9 cellular contexts compared by ENCODE assay signal in genomic region chr3:50242371-50242770, GRCh38. TPM values are rescaled to one million over a fixed set of nuclear protein-coding genes. Genes with fewer than 3 reads are reported as not detected.
DNase-seq lines count a peak whose midpoint lies in the region; ATAC-seq, FAIRE-seq and TF ChIP-seq lines count a peak whose summit lies in the region.
"Had no signal": no experiment of that assay in that cellular context is flagged by ENCODE, and none has a peak within 500 bp of the region (broad histone marks: within the 10 kb centered on the region; RNA-seq: fewer than 3 reads in every experiment).

No MANE protein-coding gene starts in this region.

- CTCF ChIA-PET in HepG2 (lab: Yijun Ruan, JAX; ENCODE audit: low intra/inter-chr PET ratio, low total read pairs): no interaction called here

- H3K4me3 ChIP-seq in liver (ENCODE audit: low read depth in 1 of 3, low read length in 3 of 3): no peak overlapping the region
- H3K4me3 ChIP-seq in HepG2 (replicated peaks in 1 of 3; ENCODE audit: insufficient read depth in 1 of 3, low read depth in 2 of 3, low read length in 3 of 3): no peak overlapping the region
- H3K4me3 ChIP-seq in uterus: no peak overlapping the region

- POLR2A ChIA-PET in HepG2 (lab: Yijun Ruan, JAX): no interaction called here

- TF ChIP-seq POLR2A in HepG2 (IDR thresholded peaks at IDR 0.05; ENCODE audit: insufficient read depth in 1 of 2, low read depth in 2 of 2, low read length in 2 of 2): no peak
- TF ChIP-seq POLR2A in uterus (IDR thresholded peaks at IDR 0.05): no peak

- no peaks in the 10 kb centered on the region for H3K36me3 ChIP-seq in liver (ENCODE audit: control insufficient read depth in 4 of 4, insufficient read depth in 3 of 4, low read depth in 1 of 4, low read length in 3 of 4)
- 0 out of 5 replicates have a peak, but pooled peaks cover 0 to 5% of the 10 kb centered on the region in 2 experiments for H3K36me3 ChIP-seq in HepG2 (replicated peaks in 1 of 2; ENCODE audit: control insufficient read depth in 1 of 2, insufficient read depth in 2 of 2, low read length in 2 of 2)
- no peaks in the 10 kb centered on the region for H3K36me3 ChIP-seq in uterus

- H3K4me3 Mint-ChIP-seq in brain (peak overlapping the region in 4 of 5 experiments; percentile 30 to 62 (median 47)), naive B cell (peak overlapping the region; percentile 77 to 89 (median 86))

- ATAC-seq in HepG2: no peak
- no peak for ATAC-seq in naive B cell (ENCODE audit: low read depth in 2 of 2)

- FAIRE-seq in HepG2 (lab: Jason Lieb, UNC): no peak

- H3K36me3 Mint-ChIP-seq in brain (no peaks in the 10 kb centered on the region), naive B cell (peaks cover 0 to 3% of the 10 kb centered on the region in 2 donors)

- H3K27ac ChIP-seq in liver (ENCODE audit: low read depth in 1 of 2, low read length in 2 of 2): peak overlapping the region; percentile 83 to 87
- no peak overlapping the region for H3K27ac ChIP-seq in HepG2 (ENCODE audit: extremely low read length, insufficient read depth, low read length)
- peak overlapping the region; percentile 67 to 99 for H3K27ac ChIP-seq in uterus

- H3K27me3 ChIP-seq in liver (ENCODE audit: control insufficient read depth in 4 of 4, insufficient read depth in 4 of 4, low read length in 3 of 4): no peaks in the 10 kb centered on the region
- no peaks in the 10 kb centered on the region for H3K27me3 ChIP-seq in HepG2 (ENCODE audit: control insufficient read depth in 1 of 2, insufficient read depth in 2 of 2, low read length in 2 of 2)
- no peaks in the 10 kb centered on the region for H3K27me3 ChIP-seq in uterus

- intact Hi-C loops in HepG2 (cut with micrococcal nuclease; ENCODE audit: unreplicated experiment): no loop called here
- intact Hi-C loops in uterus (cut with DNase I; ENCODE audit: low total_unique reads): no loop called here

- no peak overlapping the region for H3K9ac ChIP-seq in liver (ENCODE audit: low read depth in 1 of 2, low read length in 2 of 2)
- no peak overlapping the region for H3K9ac ChIP-seq in HepG2 (ENCODE audit: insufficient read depth, low read depth, low read length)

- H3K9me3 Mint-ChIP-seq in brain (no peaks in the 10 kb centered on the region), naive B cell (no peaks in the 10 kb centered on the region)

- no peak for TF ChIP-seq EP300 in HepG2 (IDR thresholded peaks at IDR 0.05; ENCODE audit: low read depth in 2 of 2, low read length in 2 of 2)
- TF ChIP-seq EP300 in HepG2 (CRISPR knock-in tag; IDR thresholded peaks at IDR 0.05; ENCODE audit: borderline replicate concordance): no peak

- H2AFZ ChIP-seq in HepG2 (ENCODE audit: low read length): no peak overlapping the region

- 66% methylated on average over 4 of the region's 4 CpGs for WGBS in liver
- 100% methylated on average over 2 of the region's 4 CpGs for WGBS in HepG2 (ENCODE audit: low lambda C conversion rate)

- H3K27me3 Mint-ChIP-seq in brain (peaks cover under 1% of the 10 kb centered on the region), naive B cell (no peaks in the 10 kb centered on the region)

- H3K4me1 ChIP-seq in liver (ENCODE audit: control insufficient read depth in 4 of 4, insufficient read depth in 4 of 4, low read length in 3 of 4) (peaks cover 18 to 91% (median 72%) of the 10 kb centered on the region in 4 donors), HepG2 (ENCODE audit: insufficient read depth, low read length) (peaks cover 39% of the 10 kb centered on the region), uterus (peaks cover 6 to 65% of the 10 kb centered on the region in 2 donors)

- in situ Hi-C loops in HepG2 (cut with HindIII; ENCODE audit: extremely low pct_ligation_motif_present, low pct_unique_long_range_greater_than_20kb): no loop called here

- TF ChIP-seq CTCF in liver (IDR thresholded peaks at IDR 0.05; ENCODE audit: low read depth, low read length, missing input control) (no peak), HepG2 (CRISPR knock-in tag; IDR thresholded peaks at IDR 0.05) (no peak), brain (conservative IDR thresholded peaks at IDR 0.05) (no peak), uterus (IDR thresholded peaks at IDR 0.05) (no peak)

- H3K9me3 ChIP-seq in liver (ENCODE audit: control insufficient read depth in 4 of 4, low read length in 3 of 4) (no peaks in the 10 kb centered on the region), HepG2 (ENCODE audit: low read length) (no peaks in the 10 kb centered on the region), uterus (no peaks in the 10 kb centered on the region)

- H3K79me2 ChIP-seq in HepG2 (ENCODE audit: insufficient read depth, low read length): peaks cover 32% of the 10 kb centered on the region

- no peak for TF ChIP-seq RAD21 in liver (IDR thresholded peaks at IDR 0.05)
- no peak for TF ChIP-seq RAD21 in HepG2 (CRISPR knock-in tag; IDR thresholded peaks at IDR 0.05)

- no peaks in the 10 kb centered on the region for H4K20me1 ChIP-seq in HepG2 (ENCODE audit: insufficient read depth, low read length)

- H3K4me2 ChIP-seq in HepG2 (ENCODE audit: low read depth, low read length): no peak overlapping the region

- BruUV-seq in HepG2 (replicated peaks; lab: Mats Ljungman, UMichigan): no TSS peak

- DNase-seq in HepG2 (ENCODE audit: low spot score) (no peak), naive B cell (no peak), uterus (no peak), DMS53 treated with DMSO at 0.1 percent for 48 hours (lab: John Stamatoyannopoulos, UW; ENCODE audit: unreplicated experiment) (no peak), AG20443 (ENCODE audit: low spot score) (no peak), GM19238 (ENCODE audit: insufficient read length, low spot score) (no peak)
- DNase-seq: foreskin melanocyte had no signal

- H3K4me1 Mint-ChIP-seq in brain (peaks cover 97% of the 10 kb centered on the region), naive B cell (peaks cover 70 to 98% (median 98%) of the 10 kb centered on the region in 3 donors)

- H3K27ac Mint-ChIP-seq in brain: peak overlapping the region; percentile 83 to 99 (median 96)
- H3K27ac Mint-ChIP-seq in naive B cell: peak overlapping the region; percentile 33 to 97 (median 91)

RNA-seq across cellular contexts. Expression of gene GNAI2, which starts 6.4 kb away (rescaled TPM):
- total RNA-seq in liver: 10 to 100 TPM; 58.3 to 65.0 TPM
- polyA plus RNA-seq in liver: 10 to 100 TPM; 59.5 to 86.3 TPM
- total RNA-seq in HepG2 (2016; rRNA removed; fragmentation: Illumina TruSeq; extraction: Trizol): 34.5 and 51.1 TPM in 2 replicates
- total RNA-seq in HepG2 (2016; cell fraction: cytosol; rRNA removed; fragmentation: Illumina TruSeq; extraction: Trizol; ENCODE audit: low read depth): 26.6 and 32.1 TPM in 2 replicates
- 33.4 and 51.3 TPM in 2 replicates for total RNA-seq in HepG2 (2016; cell fraction: insoluble cytoplasmic fraction; rRNA removed; fragmentation: Illumina TruSeq; extraction: Trizol)
- total RNA-seq in HepG2 (2016; cell fraction: membrane; rRNA removed; fragmentation: Illumina TruSeq; extraction: Trizol): 43.7 and 48.0 TPM in 2 replicates
- total RNA-seq in HepG2 (2016; cell fraction: nucleus; rRNA removed; fragmentation: Illumina TruSeq; extraction: Trizol): 26.6 and 32.5 TPM in 2 replicates
- 66.1 and 66.2 TPM in 2 replicates for polyA plus RNA-seq in HepG2 (2011; rRNA removed)
- polyA plus RNA-seq in HepG2 (2011; cell fraction: cytosol; rRNA removed): 64.5 and 77.2 TPM in 2 replicates
- polyA plus RNA-seq in HepG2 (2011; cell fraction: nucleus; rRNA removed): 39.4 and 42.6 TPM in 2 replicates
- polyA plus RNA-seq in HepG2 (2012): 25.4 and 25.9 TPM in 2 replicates
- 37.3 and 42.8 TPM in 2 replicates for polyA plus RNA-seq in HepG2 (2016; cell fraction: cytosol; fragmentation: Illumina TruSeq; extraction: Trizol; ENCODE audit: low read depth)
- 57.1 and 66.6 TPM in 2 replicates for polyA plus RNA-seq in HepG2 (2016; cell fraction: insoluble cytoplasmic fraction; fragmentation: Illumina TruSeq; extraction: Trizol; ENCODE audit: low read depth)
- 69.3 and 71.1 TPM in 2 replicates for polyA plus RNA-seq in HepG2 (2016; cell fraction: membrane; fragmentation: Illumina TruSeq; extraction: Trizol; ENCODE audit: low read depth)
- polyA plus RNA-seq in HepG2 (2016; cell fraction: nucleus; fragmentation: Illumina TruSeq; extraction: Trizol; ENCODE audit: insufficient read depth, low read depth): 73.5 and 75.3 TPM in 2 replicates
- 111 and 236 TPM in 2 replicates for polyA minus RNA-seq in HepG2 (2011; rRNA and poly(A)+ RNA removed; ENCODE audit: low replicate concordance)
- 26.0 and 26.4 TPM in 2 replicates for polyA minus RNA-seq in HepG2 (2011; cell fraction: cytosol; rRNA and poly(A)+ RNA removed)
- 16.4 and 20.0 TPM in 2 replicates for polyA minus RNA-seq in HepG2 (2011; cell fraction: nucleus; rRNA and poly(A)+ RNA removed)
- 348 TPM for polyA plus RNA-seq in brain (ENCODE audit: insufficient read depth, low read depth, low replicate concordance)
- polyA plus RNA-seq in naive B cell (ENCODE audit: low read depth in 6 of 6): 100 to 1,000 TPM; 472 to 669 (median 550) TPM
- total RNA-seq in uterus: 100 to 1,000 TPM; 123 to 325 (median 173) TPM

RNA-seq across cellular contexts. Expression of gene SEMA3B, which starts 26.6 kb away (rescaled TPM):
- total RNA-seq in liver: 1 to 10 TPM in 1 of 2 donors, under 1 TPM in 1; 0.56 to 1.5 TPM
- 1 to 10 TPM in 1 of 2 donors, under 1 TPM in 1; 0.40 to 1.3 TPM for polyA plus RNA-seq in liver
- total RNA-seq in HepG2 (2016; rRNA removed; fragmentation: Illumina TruSeq; extraction: Trizol): 25.6 and 93.2 TPM in 2 replicates
- total RNA-seq in HepG2 (2016; cell fraction: cytosol; rRNA removed; fragmentation: Illumina TruSeq; extraction: Trizol; ENCODE audit: low read depth): 12.3 and 13.3 TPM in 2 replicates
- total RNA-seq in HepG2 (2016; cell fraction: insoluble cytoplasmic fraction; rRNA removed; fragmentation: Illumina TruSeq; extraction: Trizol): 23.5 and 94.1 TPM in 2 replicates
- total RNA-seq in HepG2 (2016; cell fraction: membrane; rRNA removed; fragmentation: Illumina TruSeq; extraction: Trizol): 18.0 and 19.0 TPM in 2 replicates
- 106 and 120 TPM in 2 replicates for total RNA-seq in HepG2 (2016; cell fraction: nucleus; rRNA removed; fragmentation: Illumina TruSeq; extraction: Trizol)
- polyA plus RNA-seq in HepG2 (2011; rRNA removed): 158 and 173 TPM in 2 replicates
- polyA plus RNA-seq in HepG2 (2011; cell fraction: cytosol; rRNA removed): 99.8 and 199 TPM in 2 replicates
- 824 and 1,487 TPM in 2 replicates for polyA plus RNA-seq in HepG2 (2011; cell fraction: nucleus; rRNA removed)
- 48.8 and 75.5 TPM in 2 replicates for polyA plus RNA-seq in HepG2 (2012)
- polyA plus RNA-seq in HepG2 (2016; cell fraction: cytosol; fragmentation: Illumina TruSeq; extraction: Trizol; ENCODE audit: low read depth): 10.5 and 10.8 TPM in 2 replicates
- polyA plus RNA-seq in HepG2 (2016; cell fraction: insoluble cytoplasmic fraction; fragmentation: Illumina TruSeq; extraction: Trizol; ENCODE audit: low read depth): 26.4 and 37.1 TPM in 2 replicates
- 15.3 and 17.6 TPM in 2 replicates for polyA plus RNA-seq in HepG2 (2016; cell fraction: membrane; fragmentation: Illumina TruSeq; extraction: Trizol; ENCODE audit: low read depth)
- polyA plus RNA-seq in HepG2 (2016; cell fraction: nucleus; fragmentation: Illumina TruSeq; extraction: Trizol; ENCODE audit: insufficient read depth, low read depth): 390 and 409 TPM in 2 replicates
- polyA minus RNA-seq in HepG2 (2011; rRNA and poly(A)+ RNA removed; ENCODE audit: low replicate concordance): 84.6 and 160 TPM in 2 replicates
- 55.4 and 70.0 TPM in 2 replicates for polyA minus RNA-seq in HepG2 (2011; cell fraction: cytosol; rRNA and poly(A)+ RNA removed)
- 81.1 and 108 TPM in 2 replicates for polyA minus RNA-seq in HepG2 (2011; cell fraction: nucleus; rRNA and poly(A)+ RNA removed)
- polyA plus RNA-seq in brain (ENCODE audit: insufficient read depth, low read depth, low replicate concordance): 60.5 TPM
- polyA plus RNA-seq in naive B cell (ENCODE audit: low read depth in 6 of 6): under 1 TPM in 1 of 6 donors, not detected in 5; 0.13 TPM
- 100 to 1,000 TPM in 1 of 4 donors, 10 to 100 TPM in 3; 24.1 to 113 (median 77.2) TPM for total RNA-seq in uterus

RNA-seq across cellular contexts. Expression of gene LSMEM2, which starts 36.5 kb away (rescaled TPM):
- total RNA-seq in liver: under 1 TPM in 1 of 2 donors, not detected in 1; 0.08 TPM
- under 1 TPM in 1 of 2 donors, not detected in 1; 0.03 TPM for polyA plus RNA-seq in liver
- 0.07 TPM in 1 of 2 replicates, not detected in the other for total RNA-seq in HepG2 (2016; rRNA removed; fragmentation: Illumina TruSeq; extraction: Trizol)
- not detected in 2 replicates for total RNA-seq in HepG2 (2016; cell fraction: cytosol; rRNA removed; fragmentation: Illumina TruSeq; extraction: Trizol; ENCODE audit: low read depth)
- 0.06 TPM in 1 of 2 replicates, not detected in the other for total RNA-seq in HepG2 (2016; cell fraction: insoluble cytoplasmic fraction; rRNA removed; fragmentation: Illumina TruSeq; extraction: Trizol)
- not detected in 2 replicates for total RNA-seq in HepG2 (2016; cell fraction: membrane; rRNA removed; fragmentation: Illumina TruSeq; extraction: Trizol)
- 0.25 TPM in 1 of 2 replicates, not detected in the other for total RNA-seq in HepG2 (2016; cell fraction: nucleus; rRNA removed; fragmentation: Illumina TruSeq; extraction: Trizol)
- polyA plus RNA-seq in HepG2 (2011; rRNA removed): 0.41 and 0.44 TPM in 2 replicates
- polyA plus RNA-seq in HepG2 (2011; cell fraction: cytosol; rRNA removed): 0.08 and 0.15 TPM in 2 replicates
- 1.3 and 2.1 TPM in 2 replicates for polyA plus RNA-seq in HepG2 (2011; cell fraction: nucleus; rRNA removed)
- 0.17 and 0.37 TPM in 2 replicates for polyA plus RNA-seq in HepG2 (2012)
- polyA plus RNA-seq in HepG2 (2016; cell fraction: cytosol; fragmentation: Illumina TruSeq; extraction: Trizol; ENCODE audit: low read depth): not detected in 2 replicates
- not detected in 2 replicates for polyA plus RNA-seq in HepG2 (2016; cell fraction: insoluble cytoplasmic fraction; fragmentation: Illumina TruSeq; extraction: Trizol; ENCODE audit: low read depth)
- polyA plus RNA-seq in HepG2 (2016; cell fraction: membrane; fragmentation: Illumina TruSeq; extraction: Trizol; ENCODE audit: low read depth): not detected in 2 replicates
- 0.42 TPM in 1 of 2 replicates, not detected in the other for polyA plus RNA-seq in HepG2 (2016; cell fraction: nucleus; fragmentation: Illumina TruSeq; extraction: Trizol; ENCODE audit: insufficient read depth, low read depth)
- 0.09 and 0.34 TPM in 2 replicates for polyA minus RNA-seq in HepG2 (2011; rRNA and poly(A)+ RNA removed; ENCODE audit: low replicate concordance)
- polyA minus RNA-seq in HepG2 (2011; cell fraction: cytosol; rRNA and poly(A)+ RNA removed): not detected in 2 replicates
- 0.90 TPM in 1 of 2 replicates, not detected in the other for polyA minus RNA-seq in HepG2 (2011; cell fraction: nucleus; rRNA and poly(A)+ RNA removed)
- 0.51 TPM for polyA plus RNA-seq in brain (ENCODE audit: insufficient read depth, low read depth, low replicate concordance)
- under 1 TPM in 1 of 6 donors, not detected in 5; 0.19 TPM for polyA plus RNA-seq in naive B cell (ENCODE audit: low read depth in 6 of 6)
- total RNA-seq in uterus: 1 to 10 TPM in 1 of 4 donors, under 1 TPM in 1, not detected in 2; 0.90 to 1.5 TPM

RNA-seq across cellular contexts. Expression of gene SLC38A3, which starts 37.3 kb away (rescaled TPM):
- total RNA-seq in liver (100 to 1,000 TPM in 1 of 2 donors, 10 to 100 TPM in 1; 98.1 to 166 TPM), HepG2 (2016; rRNA removed; fragmentation: Illumina TruSeq; extraction: Trizol) (14.3 and 29.8 TPM in 2 replicates), uterus (1 to 10 TPM in 1 of 4 donors, under 1 TPM in 1, not detected in 2; 0.69 to 4.1 TPM)
- polyA plus RNA-seq in liver (100 to 1,000 TPM; 114 to 180 TPM), HepG2 (2011; rRNA removed) (164 and 247 TPM in 2 replicates), brain (ENCODE audit: insufficient read depth, low read depth, low replicate concordance) (18.3 TPM), naive B cell (ENCODE audit: low read depth in 6 of 6) (not detected)
- total RNA-seq in HepG2 (2016; cell fraction: cytosol; rRNA removed; fragmentation: Illumina TruSeq; extraction: Trizol; ENCODE audit: low read depth): 9.4 and 12.0 TPM in 2 replicates
- total RNA-seq in HepG2 (2016; cell fraction: insoluble cytoplasmic fraction; rRNA removed; fragmentation: Illumina TruSeq; extraction: Trizol): 14.3 and 31.3 TPM in 2 replicates
- total RNA-seq in HepG2 (2016; cell fraction: membrane; rRNA removed; fragmentation: Illumina TruSeq; extraction: Trizol): 13.7 and 15.1 TPM in 2 replicates
- total RNA-seq in HepG2 (2016; cell fraction: nucleus; rRNA removed; fragmentation: Illumina TruSeq; extraction: Trizol): 51.2 and 60.9 TPM in 2 replicates
- 69.6 and 77.8 TPM in 2 replicates for polyA plus RNA-seq in HepG2 (2011; cell fraction: cytosol; rRNA removed)
- 645 and 755 TPM in 2 replicates for polyA plus RNA-seq in HepG2 (2011; cell fraction: nucleus; rRNA removed)
- 101 and 126 TPM in 2 replicates for polyA plus RNA-seq in HepG2 (2012)
- 7.3 and 7.5 TPM in 2 replicates for polyA plus RNA-seq in HepG2 (2016; cell fraction: cytosol; fragmentation: Illumina TruSeq; extraction: Trizol; ENCODE audit: low read depth)
- polyA plus RNA-seq in HepG2 (2016; cell fraction: insoluble cytoplasmic fraction; fragmentation: Illumina TruSeq; extraction: Trizol; ENCODE audit: low read depth): 17.2 and 22.9 TPM in 2 replicates
- 12.8 and 13.7 TPM in 2 replicates for polyA plus RNA-seq in HepG2 (2016; cell fraction: membrane; fragmentation: Illumina TruSeq; extraction: Trizol; ENCODE audit: low read depth)
- polyA plus RNA-seq in HepG2 (2016; cell fraction: nucleus; fragmentation: Illumina TruSeq; extraction: Trizol; ENCODE audit: insufficient read depth, low read depth): 146 and 148 TPM in 2 replicates
- 0.14 and 257 TPM in 2 replicates for polyA minus RNA-seq in HepG2 (2011; rRNA and poly(A)+ RNA removed; ENCODE audit: low replicate concordance)
- polyA minus RNA-seq in HepG2 (2011; cell fraction: cytosol; rRNA and poly(A)+ RNA removed): 61.1 and 83.0 TPM in 2 replicates
- polyA minus RNA-seq in HepG2 (2011; cell fraction: nucleus; rRNA and poly(A)+ RNA removed): 113 and 140 TPM in 2 replicates

RNA-seq across cellular contexts. Expression of gene IFRD2, which starts 49.9 kb away (rescaled TPM):
- total RNA-seq in liver (10 to 100 TPM; 55.7 to 66.1 TPM), HepG2 (2016; rRNA removed; fragmentation: Illumina TruSeq; extraction: Trizol) (81.4 and 96.1 TPM in 2 replicates), uterus (10 to 100 TPM; 14.1 to 81.5 (median 25.1) TPM)
- polyA plus RNA-seq in liver (10 to 100 TPM; 60.3 to 91.2 TPM), HepG2 (2011; rRNA removed) (32.8 and 43.1 TPM in 2 replicates), brain (ENCODE audit: insufficient read depth, low read depth, low replicate concordance) (16.7 TPM), naive B cell (ENCODE audit: low read depth in 6 of 6) (10 to 100 TPM; 42.7 to 68.3 (median 55.7) TPM)
- 66.4 and 85.9 TPM in 2 replicates for total RNA-seq in HepG2 (2016; cell fraction: cytosol; rRNA removed; fragmentation: Illumina TruSeq; extraction: Trizol; ENCODE audit: low read depth)
- total RNA-seq in HepG2 (2016; cell fraction: insoluble cytoplasmic fraction; rRNA removed; fragmentation: Illumina TruSeq; extraction: Trizol): 79.0 and 101 TPM in 2 replicates
- total RNA-seq in HepG2 (2016; cell fraction: membrane; rRNA removed; fragmentation: Illumina TruSeq; extraction: Trizol): 126 and 147 TPM in 2 replicates
- total RNA-seq in HepG2 (2016; cell fraction: nucleus; rRNA removed; fragmentation: Illumina TruSeq; extraction: Trizol): 83.9 and 92.3 TPM in 2 replicates
- polyA plus RNA-seq in HepG2 (2011; cell fraction: cytosol; rRNA removed): 29.8 and 39.8 TPM in 2 replicates
- polyA plus RNA-seq in HepG2 (2011; cell fraction: nucleus; rRNA removed): 174 and 179 TPM in 2 replicates
- polyA plus RNA-seq in HepG2 (2012): 38.5 and 48.9 TPM in 2 replicates
- 54.5 and 72.4 TPM in 2 replicates for polyA plus RNA-seq in HepG2 (2016; cell fraction: cytosol; fragmentation: Illumina TruSeq; extraction: Trizol; ENCODE audit: low read depth)
- polyA plus RNA-seq in HepG2 (2016; cell fraction: insoluble cytoplasmic fraction; fragmentation: Illumina TruSeq; extraction: Trizol; ENCODE audit: low read depth): 62.4 and 77.5 TPM in 2 replicates
- polyA plus RNA-seq in HepG2 (2016; cell fraction: membrane; fragmentation: Illumina TruSeq; extraction: Trizol; ENCODE audit: low read depth): 89.6 and 91.5 TPM in 2 replicates
- polyA plus RNA-seq in HepG2 (2016; cell fraction: nucleus; fragmentation: Illumina TruSeq; extraction: Trizol; ENCODE audit: insufficient read depth, low read depth): 124 and 130 TPM in 2 replicates
- 61.7 and 107 TPM in 2 replicates for polyA minus RNA-seq in HepG2 (2011; rRNA and poly(A)+ RNA removed; ENCODE audit: low replicate concordance)
- 15.9 and 21.4 TPM in 2 replicates for polyA minus RNA-seq in HepG2 (2011; cell fraction: cytosol; rRNA and poly(A)+ RNA removed)
- polyA minus RNA-seq in HepG2 (2011; cell fraction: nucleus; rRNA and poly(A)+ RNA removed): 46.6 and 52.5 TPM in 2 replicates

Comparison
In these comparisons a context has a peak if more than half of its experiments do, and no peak if none do; other contexts are left out.
1. RNA of gene SEMA3B, which starts 26.6 kb away (polyA plus RNA-seq): 10.5 to 1,487 TPM in HepG2 and 60.5 TPM in brain (single experiment); 0.40 to 1.3 TPM in liver and 0.13 TPM in naive B cell; every median in the first group is over 4 times any median in the second.